16 cellular contexts compared by ENCODE assay signal in genomic region chr6:137403443-137403842, GRCh38.
"Had no signal": no experiment of that assay in that cellular context is flagged by ENCODE, and none has a peak within 500 bp of the region (broad histone marks: within the 10 kb centered on the region; RNA-seq: fewer than 3 reads in every experiment).

No MANE protein-coding gene starts in this region.

- H3K36me3 ChIP-seq: MG63, SJSA1 had no signal

- H3K27ac ChIP-seq: HL-60, SJSA1, SK-N-MC had no signal

- DNase-seq: KBM-7, MG63, NCI-H1092, NCI-H1417 treated with DMSO at 0.1 percent for 48 hours, NCI-H187, NCI-H2029, NCI-H2171, NCI-H226, NCI-H446, Right ventricle myocardium superior, RPMI8226, SIG-M5, T-helper 1 cell had no signal

- H3K9me3 ChIP-seq: MG63, SJSA1 had no signal

- H3K4me3 ChIP-seq: MG63, SJSA1, SK-N-MC had no signal

- H3K27me3 ChIP-seq: MG63, SJSA1 had no signal

- H3K4me1 ChIP-seq: SJSA1 had no signal
